ENCODE assay signal across 23 cellular contexts in the genomic region with DNA sequence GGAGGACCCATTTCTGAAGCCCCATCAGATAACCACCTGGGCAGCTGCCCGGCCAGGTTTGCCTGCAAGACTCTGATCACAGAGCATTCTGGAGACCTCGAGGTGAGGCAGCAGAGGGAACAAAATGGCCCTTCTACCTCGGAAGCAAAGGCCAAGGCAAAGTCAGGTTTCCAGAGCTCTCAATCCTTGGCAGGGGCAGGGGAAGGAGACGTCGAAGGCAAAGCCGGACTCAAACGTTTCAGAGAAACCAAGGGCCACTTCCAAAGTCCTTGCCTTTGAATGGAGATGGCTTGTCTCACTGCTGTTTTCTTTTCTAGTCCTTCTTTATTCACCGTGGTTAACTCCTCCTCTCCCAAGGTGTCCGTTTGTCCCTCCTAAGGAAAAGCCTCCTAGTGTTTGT.
A peak's percentile ranks its signal among the peaks of the same experiment; 100 is the strongest.
DNase-seq lines count a peak whose midpoint lies in the region; ATAC-seq, FAIRE-seq and TF ChIP-seq lines count a peak whose summit lies in the region.
"Had no signal": no experiment of that assay in that cellular context is flagged by ENCODE, and none has a peak within 500 bp of the region (broad histone marks: within the 10 kb centered on the region; RNA-seq: fewer than 3 reads in every experiment).

No MANE protein-coding gene starts in this region.

- no peak for DNase-seq in astrocyte (ENCODE audit: low read depth)
- no peak for DNase-seq in iPS DF 6.9 (ENCODE audit: low read depth, low spot score)
- DNase-seq in pancreas = peak in 1 of 6 donors; percentile 58
- DNase-seq in H4 (ENCODE audit: low spot score) = no peak
- DNase-seq in naive thymus-derived CD8-positive, alpha-beta T cell = no peak
- DNase-seq in SHP77 treated with DMSO at 0.1 percent for 48 hours (lab: John Stamatoyannopoulos, UW) = no peak
- DNase-seq: activated CD8-positive, alpha-beta T cell treated with anti-CD3 and anti-CD28 coated beads for 36 hours; activated naive CD4-positive, alpha-beta T cell treated with Interleukin-2 at 50 U/mL for 16 hours; activated T-cell treated with anti-CD3 and anti-CD28 coated beads, Interleukin-2, amount 50 U/mL, for 1 hour; foreskin fibroblast; HCEC 1CT; hippocampal formation; MM.1S; occipital lobe had no signal

- peaks cover 84% of the 10 kb centered on the region for H4K20me1 ChIP-seq in astrocyte (ENCODE audit: insufficient read depth, low read length)

- H3K4me1 ChIP-seq in ES-I3 (ENCODE audit: insufficient read depth, low read length) (peaks cover 27% of the 10 kb centered on the region), astrocyte (ENCODE audit: insufficient read depth, low read length) (peaks cover 12% of the 10 kb centered on the region), iPS DF 6.9 (ENCODE audit: control insufficient read depth, insufficient read depth, low read length) (peaks cover 9% of the 10 kb centered on the region), pancreas (peaks cover 17 to 38% (median 31%) of the 10 kb centered on the region in 3 donors)

- H3K4me3 ChIP-seq in astrocyte (ENCODE audit: insufficient read depth, low read depth, low read length) (no peak overlapping the region), iPS DF 6.9 (ENCODE audit: low read length) (no peak overlapping the region), pancreas (no peak overlapping the region)
- H3K4me3 ChIP-seq: coronary artery, Peyer's patch had no signal

- H3K9ac ChIP-seq in ES-I3 (ENCODE audit: low read depth, low read length) (peak overlapping the region; percentile 43), astrocyte (ENCODE audit: low read length) (peak overlapping the region; percentile 4)

- TF ChIP-seq CTCF in astrocyte (IDR thresholded peaks at IDR 0.05; ENCODE audit: insufficient read depth, low read depth, low read length) = no peak
- no peak for TF ChIP-seq CTCF in pancreas (IDR thresholded peaks at IDR 0.05)

- WGBS in iPS DF 6.9 (ENCODE audit: insufficient coverage, insufficient read length) = no CpG with 5 or more reads among the region's 9 CpGs
- 10 to 18% methylated on average over 9 of the region's 9 CpGs for WGBS in pancreas, 2 donors

- no peak overlapping the region for H3K27ac ChIP-seq in astrocyte (ENCODE audit: low read depth, low read length)
- peak overlapping the region; percentile 52 for H3K27ac ChIP-seq in iPS DF 6.9 (ENCODE audit: low read length)
- peak overlapping the region; percentile 63 to 86 (median 74) for H3K27ac ChIP-seq in pancreas
- H3K27ac ChIP-seq: coronary artery had no signal

- H3K9me3 Mint-ChIP-seq in astrocyte (ENCODE audit: unreplicated experiment) = peaks cover 4% of the 10 kb centered on the region
- peaks cover 0 to 16% (median 4%) of the 10 kb centered on the region in 9 donors for H3K9me3 Mint-ChIP-seq in naive thymus-derived CD8-positive, alpha-beta T cell
- H3K9me3 Mint-ChIP-seq: stimulated activated effector memory CD8-positive, alpha-beta T cell treated with anti-CD3 and anti-CD28 coated beads, Interleukin-12 subunit alpha, Interleukin-12 subunit beta, amount 100 ng/mL, for 72 hours; T-helper 2 cell treated with Interferon-gamma antibody and Interleukin-4, amounts not matched to agents 5 μg/mL and 100 μg/mL, for 36 hours had no signal

- POLR2A ChIA-PET in naive thymus-derived CD8-positive, alpha-beta T cell (lab: Charles Lee) = no interaction called here

- intact Hi-C loops in pancreas (cut with DNase I) = no loop called here

- H3K36me3 ChIP-seq in ES-I3 (ENCODE audit: insufficient read depth, low read length) = no peaks in the 10 kb centered on the region
- no peaks in the 10 kb centered on the region for H3K36me3 ChIP-seq in astrocyte (ENCODE audit: insufficient read depth, low read length)
- H3K36me3 ChIP-seq in iPS DF 6.9 (ENCODE audit: control insufficient read depth, insufficient read depth, low read length) = no peaks in the 10 kb centered on the region
- no peaks in the 10 kb centered on the region for H3K36me3 ChIP-seq in pancreas
- H3K36me3 ChIP-seq: Peyer's patch had no signal

- peaks cover 15% of the 10 kb centered on the region for H3K4me1 Mint-ChIP-seq in astrocyte (ENCODE audit: low read depth, unreplicated experiment)
- H3K4me1 Mint-ChIP-seq in naive thymus-derived CD8-positive, alpha-beta T cell = no peaks in the 10 kb centered on the region
- H3K4me1 Mint-ChIP-seq: stimulated activated effector memory CD8-positive, alpha-beta T cell treated with anti-CD3 and anti-CD28 coated beads, Interleukin-12 subunit alpha, Interleukin-12 subunit beta, amount 100 ng/mL, for 72 hours had no signal

- H3K79me2 ChIP-seq in astrocyte (ENCODE audit: insufficient read depth, low read length) = peaks cover 88% of the 10 kb centered on the region

- no peak overlapping the region for H3K4me3 Mint-ChIP-seq in astrocyte (ENCODE audit: unreplicated experiment)
- no peak overlapping the region for H3K4me3 Mint-ChIP-seq in naive thymus-derived CD8-positive, alpha-beta T cell
- H3K4me3 Mint-ChIP-seq: activated CD8-positive, alpha-beta T cell treated with anti-CD3 and anti-CD28 coated beads for 36 hours; stimulated activated effector memory CD8-positive, alpha-beta T cell treated with anti-CD3 and anti-CD28 coated beads, Interleukin-12 subunit alpha, Interleukin-12 subunit beta, amount 100 ng/mL, for 72 hours; T-helper 2 cell treated with Interferon-gamma antibody and Interleukin-4, amounts not matched to agents 5 μg/mL and 100 μg/mL, for 36 hours had no signal

- ATAC-seq in pancreas = peak in 3 of 4 donors; percentile 12 to 34 (median 14)
- ATAC-seq in naive thymus-derived CD8-positive, alpha-beta T cell = no peak
- no peak for ATAC-seq in HG03457 (IDR thresholded peaks at IDR 0.05; ENCODE audit: unreplicated experiment)
- ATAC-seq: activated CD8-positive, alpha-beta T cell treated with anti-CD3 and anti-CD28 coated beads for 36 hours; left colon; sciatic nerve; stimulated activated effector memory CD8-positive, alpha-beta T cell treated with anti-CD3 and anti-CD28 coated beads, Interleukin-12 subunit alpha, Interleukin-12 subunit beta, amount 100 ng/mL, for 72 hours had no signal

- H3K9me3 ChIP-seq in ES-I3 (ENCODE audit: control insufficient read depth, insufficient read depth, low read length) = no peaks in the 10 kb centered on the region
- no peaks in the 10 kb centered on the region for H3K9me3 ChIP-seq in astrocyte (ENCODE audit: insufficient read depth, low read depth, low read length)
- H3K9me3 ChIP-seq in iPS DF 6.9 (ENCODE audit: control insufficient read depth, insufficient read depth, low read length) = no peaks in the 10 kb centered on the region
- no peaks in the 10 kb centered on the region for H3K9me3 ChIP-seq in pancreas
- H3K9me3 ChIP-seq: Peyer's patch had no signal

- FAIRE-seq in astrocyte (lab: Jason Lieb, UNC) (no peak), pancreas (lab: Jason Lieb, UNC) (no peak)
- FAIRE-seq: endothelial cell of umbilical vein had no signal

- peak overlapping the region; percentile 58 for H3K4me2 ChIP-seq in astrocyte (ENCODE audit: low read length)

- H3K27ac Mint-ChIP-seq in astrocyte (ENCODE audit: unreplicated experiment) = no peak overlapping the region
- H3K27ac Mint-ChIP-seq in naive thymus-derived CD8-positive, alpha-beta T cell = no peak overlapping the region
- H3K27ac Mint-ChIP-seq: activated CD8-positive, alpha-beta T cell treated with anti-CD3 and anti-CD28 coated beads for 36 hours; stimulated activated effector memory CD8-positive, alpha-beta T cell treated with anti-CD3 and anti-CD28 coated beads, Interleukin-12 subunit alpha, Interleukin-12 subunit beta, amount 100 ng/mL, for 72 hours; T-helper 2 cell treated with Interferon-gamma antibody and Interleukin-4, amounts not matched to agents 5 μg/mL and 100 μg/mL, for 36 hours had no signal

- no peaks in the 10 kb centered on the region for H3K27me3 ChIP-seq in astrocyte (ENCODE audit: insufficient read depth, low read length)
- H3K27me3 ChIP-seq in iPS DF 6.9 (ENCODE audit: control insufficient read depth, insufficient read depth, low read length) = no peaks in the 10 kb centered on the region
- no peaks in the 10 kb centered on the region for H3K27me3 ChIP-seq in pancreas
- H3K27me3 ChIP-seq: Peyer's patch had no signal

- H3K36me3 Mint-ChIP-seq in astrocyte (ENCODE audit: low read depth, unreplicated experiment) = no peaks in the 10 kb centered on the region
- H3K36me3 Mint-ChIP-seq in naive thymus-derived CD8-positive, alpha-beta T cell = peaks cover 0 to 6% (median 0%) of the 10 kb centered on the region in 3 donors
- H3K36me3 Mint-ChIP-seq: stimulated activated effector memory CD8-positive, alpha-beta T cell treated with anti-CD3 and anti-CD28 coated beads, Interleukin-12 subunit alpha, Interleukin-12 subunit beta, amount 100 ng/mL, for 72 hours had no signal

- H2AFZ ChIP-seq in astrocyte (ENCODE audit: low read depth, low read length) = no peak overlapping the region

- no peaks in the 10 kb centered on the region for H3K27me3 Mint-ChIP-seq in astrocyte (ENCODE audit: low read depth, unreplicated experiment)
- H3K27me3 Mint-ChIP-seq in naive thymus-derived CD8-positive, alpha-beta T cell = peaks cover 15 to 62% (median 36%) of the 10 kb centered on the region in 5 donors

Comparison
In these comparisons a context has a peak if more than half of its experiments do, and no peak if none do; other contexts are left out.
1. ATAC-seq: peak in pancreas (3 of 4); none in naive thymus-derived CD8-positive, alpha-beta T cell (0 of 2) and HG03457 (single experiment).